11 cellular contexts compared by ENCODE assay signal in the genomic region with DNA sequence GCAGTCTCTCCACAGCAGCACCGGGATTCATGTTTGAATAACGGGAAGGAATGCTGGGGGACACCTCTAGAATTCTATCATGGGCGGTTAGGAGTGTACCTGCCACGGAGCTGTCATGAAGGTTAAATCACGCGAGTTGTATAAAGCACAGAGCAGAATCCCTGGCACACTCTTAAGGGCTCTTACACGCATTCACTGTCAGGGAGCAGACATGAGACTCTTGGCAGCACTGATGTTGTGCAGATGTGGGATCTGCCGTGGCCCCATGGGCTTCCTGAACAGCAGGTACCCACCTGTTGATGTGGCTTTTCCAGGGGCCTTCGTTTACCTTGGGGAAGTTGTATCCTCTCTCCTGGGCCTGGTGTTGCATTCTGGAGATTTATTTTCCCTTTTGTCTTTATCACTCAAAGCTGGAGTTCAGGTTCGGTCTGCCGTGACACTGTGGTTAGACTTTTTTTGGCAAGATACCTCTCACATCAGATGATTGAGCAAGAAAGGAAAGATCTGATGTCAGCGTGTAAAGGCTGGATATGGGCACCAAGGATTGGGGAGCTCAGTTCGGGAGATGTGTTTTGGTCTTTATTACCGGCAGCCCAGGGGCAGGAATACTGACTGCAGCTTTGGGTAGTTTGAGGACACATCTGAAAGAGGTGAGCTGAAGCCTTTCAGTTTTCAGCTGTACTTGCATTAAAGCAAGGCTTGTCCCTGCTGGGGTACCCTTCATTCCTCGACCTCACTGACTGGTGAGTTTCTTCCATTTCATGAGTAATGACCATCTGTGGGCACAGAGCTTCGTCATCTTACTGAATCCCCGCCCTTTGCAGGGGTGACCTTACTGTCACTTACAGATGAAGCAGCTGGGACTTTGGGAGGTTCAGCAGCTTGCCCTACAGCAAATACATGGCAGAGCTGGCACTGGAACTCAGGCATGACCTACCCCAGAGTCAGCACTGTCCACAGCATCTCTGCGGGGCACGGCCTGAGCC. TPM values are rescaled to one million over a fixed set of nuclear protein-coding genes. Genes with fewer than 3 reads are reported as not detected.
A peak's percentile ranks its signal among the peaks of the same experiment; 100 is the strongest.
DNase-seq lines count a peak whose midpoint lies in the region; ATAC-seq, FAIRE-seq and TF ChIP-seq lines count a peak whose summit lies in the region.
"Had no signal": no experiment of that assay in that cellular context is flagged by ENCODE, and none has a peak within 500 bp of the region (broad histone marks: within the 10 kb centered on the region; RNA-seq: fewer than 3 reads in every experiment).

No MANE protein-coding gene starts in this region.

- 50 to 72% methylated on average over 14 to 15 of the region's 19 CpGs for WGBS in esophagus squamous epithelium, 2 donors

- no peak overlapping the region for H3K27ac ChIP-seq in CD8-positive, alpha-beta T cell (ENCODE audit: low read depth, low read length)
- peak overlapping the region; percentile 44 to 80 (median 74) for H3K27ac ChIP-seq in esophagus squamous epithelium
- H3K27ac ChIP-seq: HL-60 had no signal

- no peaks in the 10 kb centered on the region for H3K27me3 ChIP-seq in CD8-positive, alpha-beta T cell (ENCODE audit: insufficient read depth, low read length)
- no peaks in the 10 kb centered on the region for H3K27me3 ChIP-seq in esophagus squamous epithelium

- H3K36me3 ChIP-seq in CD8-positive, alpha-beta T cell (ENCODE audit: insufficient read depth, low read length), result no peaks in the 10 kb centered on the region
- H3K36me3 ChIP-seq in esophagus squamous epithelium, result peaks cover 0 to 40% (median 4%) of the 10 kb centered on the region in 3 donors

- H3K27me3 Mint-ChIP-seq in CD8-positive, alpha-beta T cell (ENCODE audit: low read depth), result no peaks in the 10 kb centered on the region

- H3K9me3 Mint-ChIP-seq in CD8-positive, alpha-beta T cell, result no peaks in the 10 kb centered on the region
- H3K9me3 Mint-ChIP-seq: T-helper 2 cell treated with Interferon-gamma antibody and Interleukin-4, amounts not matched to agents 5 μg/mL and 100 μg/mL, for 36 hours had no signal

- no peaks in the 10 kb centered on the region for H3K9me3 ChIP-seq in CD8-positive, alpha-beta T cell (ENCODE audit: low read length)
- H3K9me3 ChIP-seq in esophagus squamous epithelium, result no peaks in the 10 kb centered on the region

- peaks cover 53% of the 10 kb centered on the region for H3K36me3 Mint-ChIP-seq in CD8-positive, alpha-beta T cell

- POLR2A ChIA-PET in CD8-positive, alpha-beta T cell (lab: Charles Lee), result no interaction called here

- no peak overlapping the region for H3K4me3 ChIP-seq in CD8-positive, alpha-beta T cell (ENCODE audit: low read depth, low read length)
- H3K4me3 ChIP-seq in esophagus squamous epithelium, result no peak overlapping the region

- H3K27ac Mint-ChIP-seq in CD8-positive, alpha-beta T cell, result peak overlapping the region; percentile 84
- H3K27ac Mint-ChIP-seq: T-helper 2 cell treated with Interferon-gamma antibody and Interleukin-4, amounts not matched to agents 5 μg/mL and 100 μg/mL, for 36 hours had no signal

- H3K4me1 ChIP-seq in CD8-positive, alpha-beta T cell (ENCODE audit: insufficient read depth, low read length), result peaks cover 34% of the 10 kb centered on the region
- peaks cover 50 to 70% (median 58%) of the 10 kb centered on the region in 3 donors for H3K4me1 ChIP-seq in esophagus squamous epithelium

- CTCF ChIA-PET in CD8-positive, alpha-beta T cell (lab: Charles Lee), result interaction anchor here (1.6 kb wide), 1 partner anchor 188 kb away, joined by 3 read pairs; no protein-coding TSS in a partner anchor

- intact Hi-C loops in CD8-positive, alpha-beta T cell (cut with DNase I, micrococcal nuclease), result loop anchor here in 1 of 2 experiments (10.0 kb wide), 1 partner anchor 46 kb away; no protein-coding TSS in a partner anchor
- intact Hi-C loops in esophagus squamous epithelium (cut with DNase I), result no loop called here
- intact Hi-C loops in sciatic nerve (cut with DNase I), result no loop called here

- no peak overlapping the region for H3K4me3 Mint-ChIP-seq in CD8-positive, alpha-beta T cell
- H3K4me3 Mint-ChIP-seq: T-helper 2 cell treated with Interferon-gamma antibody and Interleukin-4, amounts not matched to agents 5 μg/mL and 100 μg/mL, for 36 hours had no signal

- peak; percentile 52 for FAIRE-seq in RCC 7860 (lab: Jason Lieb, UNC)
- FAIRE-seq: bronchial epithelial cell had no signal

- H3K4me1 Mint-ChIP-seq in CD8-positive, alpha-beta T cell (ENCODE audit: low read depth), result peaks cover 43% of the 10 kb centered on the region

- no peak for TF ChIP-seq POLR2A in esophagus squamous epithelium (IDR thresholded peaks at IDR 0.05)

- no peak for DNase-seq in CD8-positive, alpha-beta T cell
- DNase-seq in RCC 7860 (ENCODE audit: low spot score), result peak; percentile 39
- DNase-seq in esophagus squamous epithelium (lab: John Stamatoyannopoulos, UW), result no peak
- DNase-seq in sciatic nerve (ENCODE audit: low spot score), result no peak
- no peak for DNase-seq in EL
- DNase-seq in CD1c-positive myeloid dendritic cell (ENCODE audit: extremely low spot score), result no peak
- no peak for DNase-seq in NCI-H2227 (lab: John Stamatoyannopoulos, UW; ENCODE audit: unreplicated experiment)

- TF ChIP-seq CTCF in CD8-positive, alpha-beta T cell (IDR thresholded peaks at IDR 0.05), result no peak
- no peak for TF ChIP-seq CTCF in esophagus squamous epithelium (IDR thresholded peaks at IDR 0.05)

- ATAC-seq in CD8-positive, alpha-beta T cell, result no peak
- peak; percentile 74 for ATAC-seq in sciatic nerve
- no peak for ATAC-seq in GM18873 (IDR thresholded peaks at IDR 0.05; ENCODE audit: low FRiP score, unreplicated experiment)

RNA-seq across cellular contexts. Expression of gene KNOP1, which starts 19.3 kb away (rescaled TPM):
- total RNA-seq in CD8-positive, alpha-beta T cell, result 1 to 10 TPM; 3.4 to 3.6 TPM
- total RNA-seq in esophagus squamous epithelium (10 to 100 TPM in 2 of 4 donors, 1 to 10 TPM in 2; 9.0 to 14.3 (median 11.7) TPM), sciatic nerve (19.2 TPM)

RNA-seq across cellular contexts. Expression of gene IQCK, which starts 19.3 kb away (rescaled TPM):
- 1 to 10 TPM in 1 of 2 experiments, under 1 TPM in 1; 0.72 to 2.1 TPM for total RNA-seq in CD8-positive, alpha-beta T cell
- total RNA-seq in esophagus squamous epithelium, result 1 to 10 TPM; 2.2 to 9.3 (median 6.1) TPM
- 24.5 TPM for total RNA-seq in sciatic nerve
